Comparison of ENCODE assay signal across 1 cellular context in the genomic region with DNA sequence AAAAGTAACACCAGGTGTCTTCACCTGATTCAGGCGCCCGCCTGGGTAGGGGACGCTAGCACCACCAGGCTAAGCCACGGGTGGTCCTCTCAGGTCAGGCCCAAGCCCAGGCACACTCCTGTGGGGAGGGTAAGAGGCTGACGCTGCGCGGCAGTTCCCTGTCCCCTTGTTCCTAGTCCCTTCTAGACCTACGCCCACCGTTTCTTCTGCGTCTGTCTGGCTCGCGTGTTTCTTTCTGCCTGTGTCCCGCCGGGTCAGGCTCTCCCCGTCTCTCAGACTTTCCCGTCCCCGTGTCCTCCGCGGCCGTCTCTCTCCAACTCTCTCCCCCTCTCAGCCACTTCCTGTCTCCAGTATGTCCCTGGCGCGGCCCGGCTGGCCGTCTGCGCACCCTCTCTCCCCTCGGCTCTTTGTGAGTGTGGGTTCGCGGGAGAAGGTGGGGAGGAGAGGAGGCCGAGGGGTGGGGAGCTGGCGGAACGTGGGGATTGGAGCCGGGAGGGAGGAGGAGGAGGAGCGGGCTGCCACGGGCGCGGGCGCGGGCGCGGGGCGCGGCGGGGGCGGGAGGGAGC.
TF ChIP-seq lines count a peak whose summit lies in the region.

No MANE protein-coding gene starts in this region.

TF ChIP-seq in HEK293, 187 proteins besides CTCF, POLR2A, EP300 and RAD21 (continued from another document and continues in another):
- TF ChIP-seq, protein P1, sequence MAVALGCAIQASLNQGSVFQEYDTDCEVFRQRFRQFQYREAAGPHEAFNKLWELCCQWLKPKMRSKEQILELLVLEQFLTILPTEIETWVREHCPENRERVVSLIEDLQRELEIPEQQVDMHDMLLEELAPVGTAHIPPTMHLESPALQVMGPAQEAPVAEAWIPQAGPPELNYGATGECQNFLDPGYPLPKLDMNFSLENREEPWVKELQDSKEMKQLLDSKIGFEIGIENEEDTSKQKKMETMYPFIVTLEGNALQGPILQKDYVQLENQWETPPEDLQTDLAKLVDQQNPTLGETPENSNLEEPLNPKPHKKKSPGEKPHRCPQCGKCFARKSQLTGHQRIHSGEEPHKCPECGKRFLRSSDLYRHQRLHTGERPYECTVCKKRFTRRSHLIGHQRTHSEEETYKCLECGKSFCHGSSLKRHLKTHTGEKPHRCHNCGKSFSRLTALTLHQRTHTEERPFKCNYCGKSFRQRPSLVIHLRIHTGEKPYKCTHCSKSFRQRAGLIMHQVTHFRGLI (tag by site-specific recombination; IDR thresholded peaks at IDR 0.05) = peak; percentile 63; the same call in 1 of the 2 replicates
- no peak for TF ChIP-seq ZNF677 (tag by site-specific recombination; IDR thresholded peaks at IDR 0.05)
- TF ChIP-seq ZBTB20 (tag by site-specific recombination; IDR thresholded peaks at IDR 0.05) = peak; percentile 72; the same call in 1 of the 2 replicates
- TF ChIP-seq ZNF174 (tag by site-specific recombination; IDR thresholded peaks at IDR 0.05) = no peak
- TF ChIP-seq ZNF404 (tag by site-specific recombination; IDR thresholded peaks at IDR 0.05) = no peak
- TF ChIP-seq, protein P2, sequence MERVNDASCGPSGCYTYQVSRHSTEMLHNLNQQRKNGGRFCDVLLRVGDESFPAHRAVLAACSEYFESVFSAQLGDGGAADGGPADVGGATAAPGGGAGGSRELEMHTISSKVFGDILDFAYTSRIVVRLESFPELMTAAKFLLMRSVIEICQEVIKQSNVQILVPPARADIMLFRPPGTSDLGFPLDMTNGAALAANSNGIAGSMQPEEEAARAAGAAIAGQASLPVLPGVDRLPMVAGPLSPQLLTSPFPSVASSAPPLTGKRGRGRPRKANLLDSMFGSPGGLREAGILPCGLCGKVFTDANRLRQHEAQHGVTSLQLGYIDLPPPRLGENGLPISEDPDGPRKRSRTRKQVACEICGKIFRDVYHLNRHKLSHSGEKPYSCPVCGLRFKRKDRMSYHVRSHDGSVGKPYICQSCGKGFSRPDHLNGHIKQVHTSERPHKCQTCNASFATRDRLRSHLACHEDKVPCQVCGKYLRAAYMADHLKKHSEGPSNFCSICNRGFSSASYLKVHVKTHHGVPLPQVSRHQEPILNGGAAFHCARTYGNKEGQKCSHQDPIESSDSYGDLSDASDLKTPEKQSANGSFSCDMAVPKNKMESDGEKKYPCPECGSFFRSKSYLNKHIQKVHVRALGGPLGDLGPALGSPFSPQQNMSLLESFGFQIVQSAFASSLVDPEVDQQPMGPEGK (tag by site-specific recombination; IDR thresholded peaks at IDR 0.05) = peak; percentile 74
- 0 out of 2 replicates have a peak, but pooled peaks have one; percentile 38 for TF ChIP-seq ZNF785 (tag by site-specific recombination; IDR thresholded peaks at IDR 0.05)
- TF ChIP-seq PRDM1 (tag by site-specific recombination; IDR thresholded peaks at IDR 0.05) = peak; percentile 65
- peak; percentile 63 for TF ChIP-seq SP2 (tag by site-specific recombination; IDR thresholded peaks at IDR 0.05)
- TF ChIP-seq ZNF2 (tag by site-specific recombination; IDR thresholded peaks at IDR 0.05) = peak; percentile 54; the same call in 1 of the 2 replicates
- peak; percentile 47; the same call in 1 of the 2 replicates for TF ChIP-seq ZNF324 (tag by site-specific recombination; IDR thresholded peaks at IDR 0.05)
- TF ChIP-seq ZNF184 (tag by site-specific recombination; IDR thresholded peaks at IDR 0.05) = no peak
- no peak for TF ChIP-seq ZNF221 (tag by site-specific recombination; IDR thresholded peaks at IDR 0.05; ENCODE audit: borderline replicate concordance)
- TF ChIP-seq, protein P3, sequence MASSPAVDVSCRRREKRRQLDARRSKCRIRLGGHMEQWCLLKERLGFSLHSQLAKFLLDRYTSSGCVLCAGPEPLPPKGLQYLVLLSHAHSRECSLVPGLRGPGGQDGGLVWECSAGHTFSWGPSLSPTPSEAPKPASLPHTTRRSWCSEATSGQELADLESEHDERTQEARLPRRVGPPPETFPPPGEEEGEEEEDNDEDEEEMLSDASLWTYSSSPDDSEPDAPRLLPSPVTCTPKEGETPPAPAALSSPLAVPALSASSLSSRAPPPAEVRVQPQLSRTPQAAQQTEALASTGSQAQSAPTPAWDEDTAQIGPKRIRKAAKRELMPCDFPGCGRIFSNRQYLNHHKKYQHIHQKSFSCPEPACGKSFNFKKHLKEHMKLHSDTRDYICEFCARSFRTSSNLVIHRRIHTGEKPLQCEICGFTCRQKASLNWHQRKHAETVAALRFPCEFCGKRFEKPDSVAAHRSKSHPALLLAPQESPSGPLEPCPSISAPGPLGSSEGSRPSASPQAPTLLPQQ (tag by site-specific recombination; IDR thresholded peaks at IDR 0.05) = peak; percentile 48
- no peak for TF ChIP-seq ZNF776 (tag by site-specific recombination; IDR thresholded peaks at IDR 0.05; ENCODE audit: borderline replicate concordance)
- no peak; the same call in 1 of the 2 replicates for TF ChIP-seq ZNF561 (tag by site-specific recombination; IDR thresholded peaks at IDR 0.05; ENCODE audit: borderline replicate concordance)
- TF ChIP-seq YY2 (tag by site-specific recombination; IDR thresholded peaks at IDR 0.05) = no peak
- TF ChIP-seq, protein P4, sequence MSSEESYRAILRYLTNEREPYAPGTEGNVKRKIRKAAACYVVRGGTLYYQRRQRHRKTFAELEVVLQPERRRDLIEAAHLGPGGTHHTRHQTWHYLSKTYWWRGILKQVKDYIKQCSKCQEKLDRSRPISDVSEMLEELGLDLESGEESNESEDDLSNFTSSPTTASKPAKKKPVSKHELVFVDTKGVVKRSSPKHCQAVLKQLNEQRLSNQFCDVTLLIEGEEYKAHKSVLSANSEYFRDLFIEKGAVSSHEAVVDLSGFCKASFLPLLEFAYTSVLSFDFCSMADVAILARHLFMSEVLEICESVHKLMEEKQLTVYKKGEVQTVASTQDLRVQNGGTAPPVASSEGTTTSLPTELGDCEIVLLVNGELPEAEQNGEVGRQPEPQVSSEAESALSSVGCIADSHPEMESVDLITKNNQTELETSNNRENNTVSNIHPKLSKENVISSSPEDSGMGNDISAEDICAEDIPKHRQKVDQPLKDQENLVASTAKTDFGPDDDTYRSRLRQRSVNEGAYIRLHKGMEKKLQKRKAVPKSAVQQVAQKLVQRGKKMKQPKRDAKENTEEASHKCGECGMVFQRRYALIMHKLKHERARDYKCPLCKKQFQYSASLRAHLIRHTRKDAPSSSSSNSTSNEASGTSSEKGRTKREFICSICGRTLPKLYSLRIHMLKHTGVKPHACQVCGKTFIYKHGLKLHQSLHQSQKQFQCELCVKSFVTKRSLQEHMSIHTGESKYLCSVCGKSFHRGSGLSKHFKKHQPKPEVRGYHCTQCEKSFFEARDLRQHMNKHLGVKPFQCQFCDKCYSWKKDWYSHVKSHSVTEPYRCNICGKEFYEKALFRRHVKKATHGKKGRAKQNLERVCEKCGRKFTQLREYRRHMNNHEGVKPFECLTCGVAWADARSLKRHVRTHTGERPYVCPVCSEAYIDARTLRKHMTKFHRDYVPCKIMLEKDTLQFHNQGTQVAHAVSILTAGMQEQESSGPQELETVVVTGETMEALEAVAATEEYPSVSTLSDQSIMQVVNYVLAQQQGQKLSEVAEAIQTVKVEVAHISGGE (tag by site-specific recombination; conservative IDR thresholded peaks at IDR 0.05; ENCODE audit: low read depth) = peak; percentile 86
- peak; percentile 85 for TF ChIP-seq ZNF366 (tag by site-specific recombination; conservative IDR thresholded peaks at IDR 0.05)
- peak; percentile 76 for TF ChIP-seq KLF8 (tag by site-specific recombination; IDR thresholded peaks at IDR 0.05)
- TF ChIP-seq, protein P5, sequence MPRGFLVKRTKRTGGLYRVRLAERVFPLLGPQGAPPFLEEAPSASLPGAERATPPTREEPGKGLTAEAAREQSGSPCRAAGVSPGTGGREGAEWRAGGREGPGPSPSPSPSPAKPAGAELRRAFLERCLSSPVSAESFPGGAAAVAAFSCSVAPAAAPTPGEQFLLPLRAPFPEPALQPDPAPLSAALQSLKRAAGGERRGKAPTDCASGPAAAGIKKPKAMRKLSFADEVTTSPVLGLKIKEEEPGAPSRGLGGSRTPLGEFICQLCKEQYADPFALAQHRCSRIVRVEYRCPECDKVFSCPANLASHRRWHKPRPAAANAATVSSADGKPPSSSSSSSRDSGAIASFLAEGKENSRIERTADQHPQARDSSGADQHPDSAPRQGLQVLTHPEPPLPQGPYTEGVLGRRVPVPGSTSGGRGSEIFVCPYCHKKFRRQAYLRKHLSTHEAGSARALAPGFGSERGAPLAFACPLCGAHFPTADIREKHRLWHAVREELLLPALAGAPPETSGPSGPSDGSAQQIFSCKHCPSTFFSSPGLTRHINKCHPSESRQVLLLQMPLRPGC (tag by site-specific recombination; IDR thresholded peaks at IDR 0.05) = peak; percentile 44; the same call in 1 of the 2 replicates
- no peak for TF ChIP-seq ZNF792 (tag by site-specific recombination; IDR thresholded peaks at IDR 0.05)
- TF ChIP-seq ZNF664 (tag by site-specific recombination; IDR thresholded peaks at IDR 0.05) = no peak
- peak; percentile 39 for TF ChIP-seq ZNF600 (tag by site-specific recombination; IDR thresholded peaks at IDR 0.05)
- TF ChIP-seq ZIC2 (tag by site-specific recombination; IDR thresholded peaks at IDR 0.05) = peak; percentile 87
- TF ChIP-seq, protein P6, sequence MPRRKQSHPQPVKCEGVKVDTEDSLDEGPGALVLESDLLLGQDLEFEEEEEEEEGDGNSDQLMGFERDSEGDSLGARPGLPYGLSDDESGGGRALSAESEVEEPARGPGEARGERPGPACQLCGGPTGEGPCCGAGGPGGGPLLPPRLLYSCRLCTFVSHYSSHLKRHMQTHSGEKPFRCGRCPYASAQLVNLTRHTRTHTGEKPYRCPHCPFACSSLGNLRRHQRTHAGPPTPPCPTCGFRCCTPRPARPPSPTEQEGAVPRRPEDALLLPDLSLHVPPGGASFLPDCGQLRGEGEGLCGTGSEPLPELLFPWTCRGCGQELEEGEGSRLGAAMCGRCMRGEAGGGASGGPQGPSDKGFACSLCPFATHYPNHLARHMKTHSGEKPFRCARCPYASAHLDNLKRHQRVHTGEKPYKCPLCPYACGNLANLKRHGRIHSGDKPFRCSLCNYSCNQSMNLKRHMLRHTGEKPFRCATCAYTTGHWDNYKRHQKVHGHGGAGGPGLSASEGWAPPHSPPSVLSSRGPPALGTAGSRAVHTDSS (tag by site-specific recombination; IDR thresholded peaks at IDR 0.05) = peak; percentile 22; the same call in 1 of the 2 replicates
- TF ChIP-seq ZFHX2 (tag by site-specific recombination; conservative IDR thresholded peaks at IDR 0.05) = peak; percentile 83
- no peak for TF ChIP-seq ZNF16 (tag by site-specific recombination; IDR thresholded peaks at IDR 0.05; ENCODE audit: low read depth)
- TF ChIP-seq ZNF10 (tag by site-specific recombination; IDR thresholded peaks at IDR 0.05) = peak; percentile 83; the same call in 1 of the 2 replicates
- TF ChIP-seq ZBTB7A (tag by site-specific recombination; IDR thresholded peaks at IDR 0.05; ENCODE audit: low read depth) = 0 out of 2 replicates have a peak, but pooled peaks have one; percentile 16
- TF ChIP-seq GLIS2 (tag by site-specific recombination; IDR thresholded peaks at IDR 0.05) = peak; percentile 91
- no peak for TF ChIP-seq ZNF112 (tag by site-specific recombination; IDR thresholded peaks at IDR 0.05)
- TF ChIP-seq, protein P7, sequence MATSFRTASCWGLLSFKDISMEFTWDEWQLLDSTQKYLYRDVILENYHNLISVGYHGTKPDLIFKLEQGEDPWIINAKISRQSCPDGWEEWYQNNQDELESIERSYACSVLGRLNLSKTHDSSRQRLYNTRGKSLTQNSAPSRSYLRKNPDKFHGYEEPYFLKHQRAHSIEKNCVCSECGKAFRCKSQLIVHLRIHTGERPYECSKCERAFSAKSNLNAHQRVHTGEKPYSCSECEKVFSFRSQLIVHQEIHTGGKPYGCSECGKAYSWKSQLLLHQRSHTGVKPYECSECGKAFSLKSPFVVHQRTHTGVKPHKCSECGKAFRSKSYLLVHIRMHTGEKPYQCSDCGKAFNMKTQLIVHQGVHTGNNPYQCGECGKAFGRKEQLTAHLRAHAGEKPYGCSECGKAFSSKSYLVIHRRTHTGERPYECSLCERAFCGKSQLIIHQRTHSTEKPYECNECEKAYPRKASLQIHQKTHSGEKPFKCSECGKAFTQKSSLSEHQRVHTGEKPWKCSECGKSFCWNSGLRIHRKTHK (tag by site-specific recombination; IDR thresholded peaks at IDR 0.05) = no peak
- TF ChIP-seq ZNF175 (tag by site-specific recombination; IDR thresholded peaks at IDR 0.05) = no peak
- TF ChIP-seq ZBTB21 (tag by site-specific recombination; IDR thresholded peaks at IDR 0.05) = no peak
- no peak for TF ChIP-seq ZNF350 (tag by site-specific recombination; IDR thresholded peaks at IDR 0.05)
- TF ChIP-seq ZNF837 (tag by site-specific recombination; IDR thresholded peaks at IDR 0.05) = no peak
- TF ChIP-seq KLF9 (tag by site-specific recombination; IDR thresholded peaks at IDR 0.05; ENCODE audit: low read depth) = 0 out of 2 replicates have a peak, but pooled peaks have one; percentile 34
- TF ChIP-seq ZBTB48 (tag by site-specific recombination; IDR thresholded peaks at IDR 0.05) = peak; percentile 73
- TF ChIP-seq ZFP37 (tag by site-specific recombination; IDR thresholded peaks at IDR 0.05) = peak; percentile 18; the same call in 1 of the 2 replicates
- peak; percentile 90 for TF ChIP-seq ZBTB8A (tag by site-specific recombination; IDR thresholded peaks at IDR 0.05)
- no peak for TF ChIP-seq SCRT2 (tag by site-specific recombination; IDR thresholded peaks at IDR 0.05)
- TF ChIP-seq ZNF24 (tag by site-specific recombination; IDR thresholded peaks at IDR 0.05) = peak; percentile 70
- TF ChIP-seq ZBTB17 (tag by site-specific recombination; IDR thresholded peaks at IDR 0.05) = peak; percentile 60
- TF ChIP-seq, protein P8, sequence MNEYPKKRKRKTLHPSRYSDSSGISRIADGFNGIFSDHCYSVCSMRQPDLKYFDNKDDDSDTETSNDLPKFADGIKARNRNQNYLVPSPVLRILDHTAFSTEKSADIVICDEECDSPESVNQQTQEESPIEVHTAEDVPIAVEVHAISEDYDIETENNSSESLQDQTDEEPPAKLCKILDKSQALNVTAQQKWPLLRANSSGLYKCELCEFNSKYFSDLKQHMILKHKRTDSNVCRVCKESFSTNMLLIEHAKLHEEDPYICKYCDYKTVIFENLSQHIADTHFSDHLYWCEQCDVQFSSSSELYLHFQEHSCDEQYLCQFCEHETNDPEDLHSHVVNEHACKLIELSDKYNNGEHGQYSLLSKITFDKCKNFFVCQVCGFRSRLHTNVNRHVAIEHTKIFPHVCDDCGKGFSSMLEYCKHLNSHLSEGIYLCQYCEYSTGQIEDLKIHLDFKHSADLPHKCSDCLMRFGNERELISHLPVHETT (tag by site-specific recombination; IDR thresholded peaks at IDR 0.05) = no peak
- TF ChIP-seq BCL11B (tag by site-specific recombination; IDR thresholded peaks at IDR 0.05; ENCODE audit: low read depth) = peak; percentile 14; the same call in 1 of the 2 replicates
- TF ChIP-seq ZNF76 (tag by site-specific recombination; IDR thresholded peaks at IDR 0.05; ENCODE audit: borderline replicate concordance, low read depth) = peak; percentile 51; the same call in 1 of the 2 replicates
- TF ChIP-seq GLIS1 (tag by site-specific recombination; IDR thresholded peaks at IDR 0.05) = peak; percentile 82
- TF ChIP-seq ZFP41 (tag by site-specific recombination; IDR thresholded peaks at IDR 0.05; ENCODE audit: borderline replicate concordance) = no peak
- TF ChIP-seq WT1 (tag by site-specific recombination; IDR thresholded peaks at IDR 0.05) = peak; percentile 31; the same call in 1 of the 2 replicates
- peak; percentile 79 for TF ChIP-seq SP3 (tag by site-specific recombination; IDR thresholded peaks at IDR 0.05)
- TF ChIP-seq ZNF391 (tag by site-specific recombination; IDR thresholded peaks at IDR 0.05; ENCODE audit: borderline replicate concordance, low read depth) = peak; percentile 73; the same call in 1 of the 2 replicates
- no peak for TF ChIP-seq ZNF621 (tag by site-specific recombination; IDR thresholded peaks at IDR 0.05)
- no peak for TF ChIP-seq ZNF211 (tag by site-specific recombination; IDR thresholded peaks at IDR 0.05; ENCODE audit: low read depth)
